ENCODE assay signal across 8 cellular contexts in the genomic region with DNA sequence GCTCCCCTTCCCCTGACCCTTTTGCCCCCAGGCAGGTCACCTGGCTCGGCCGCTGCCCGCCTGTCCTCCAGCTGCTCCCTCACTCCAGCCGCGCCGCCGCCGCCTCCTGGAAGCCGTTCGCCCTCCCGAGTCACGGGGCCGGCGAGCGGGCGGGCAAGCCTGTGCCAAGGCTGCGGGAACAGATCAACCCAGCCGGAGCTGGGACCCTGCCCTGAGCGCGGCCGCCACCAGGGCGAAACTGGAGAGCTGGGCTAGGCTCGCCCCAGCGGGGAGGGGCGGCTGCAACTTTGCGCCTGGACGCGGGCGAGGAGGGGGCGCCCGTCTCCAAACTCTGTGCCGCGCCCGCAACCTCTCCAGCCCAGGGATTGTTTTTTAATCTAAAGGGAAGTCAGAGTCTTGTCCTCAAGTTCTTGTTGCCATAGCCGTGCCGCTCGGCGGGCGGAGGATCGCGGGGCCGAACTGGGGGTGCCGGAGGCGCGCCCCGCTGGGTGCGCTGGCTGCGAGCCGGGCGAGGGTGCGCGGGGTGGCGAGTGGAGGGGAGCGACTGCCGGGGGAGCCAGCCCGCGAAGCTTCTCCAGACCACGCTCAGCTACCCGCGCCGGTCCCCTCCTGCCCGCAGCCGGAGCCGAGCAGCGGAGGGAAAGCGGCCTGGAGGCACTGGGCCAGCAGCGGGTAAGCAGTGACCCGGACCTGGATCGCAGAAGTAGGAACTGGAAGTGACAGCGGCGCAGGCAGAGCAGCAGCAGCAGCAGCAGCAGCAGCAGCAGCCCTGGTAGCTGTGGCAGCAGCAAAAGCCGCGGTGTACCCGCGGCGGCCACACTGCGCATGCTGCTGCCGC. TPM values are rescaled to one million over a fixed set of nuclear protein-coding genes. Genes with fewer than 3 reads are reported as not detected.
DNase-seq lines count a peak whose midpoint lies in the region; ATAC-seq and TF ChIP-seq lines count a peak whose summit lies in the region.

No MANE protein-coding gene starts in this region.

- H3K4me1 Mint-ChIP-seq in activated CD4-positive, alpha-beta T cell treated with anti-CD3 and anti-CD28 coated beads, Interleukin-2, amount 10 ng/mL, durations not matched to agents 7 days and 5 days, result peaks cover 76% of the 10 kb centered on the region
- H3K4me1 Mint-ChIP-seq in stimulated activated memory B cell treated with anti-CD40 and anti-IgM and Interleukin-4, amounts not matched to agents 10 μg/mL and 1 μg/mL and 100 μg/mL, for 72 hours, result peaks cover 24% of the 10 kb centered on the region

- H3K4me1 ChIP-seq in ectodermal cell (ENCODE audit: control insufficient read depth, insufficient read depth, low read length), result no peaks in the 10 kb centered on the region

- H3K36me3 ChIP-seq in ectodermal cell (ENCODE audit: control insufficient read depth, insufficient read depth, low read length), result no peaks in the 10 kb centered on the region

- H3K27ac ChIP-seq in ectodermal cell (ENCODE audit: insufficient read depth, low read depth, low read length, poor library complexity, severe bottlenecking), result no peak overlapping the region

- H3K9me3 ChIP-seq in ectodermal cell (ENCODE audit: control insufficient read depth, low read length), result no peaks in the 10 kb centered on the region

- H3K27me3 Mint-ChIP-seq in activated CD4-positive, alpha-beta T cell treated with anti-CD3 and anti-CD28 coated beads, Interleukin-2, amount 10 ng/mL, durations not matched to agents 7 days and 5 days, result no peaks in the 10 kb centered on the region
- H3K27me3 Mint-ChIP-seq in stimulated activated memory B cell treated with anti-CD40 and anti-IgM and Interleukin-4, amounts not matched to agents 10 μg/mL and 1 μg/mL and 100 μg/mL, for 72 hours, result no peaks in the 10 kb centered on the region

- H3K27ac Mint-ChIP-seq in activated CD4-positive, alpha-beta T cell treated with anti-CD3 and anti-CD28 coated beads, Interleukin-2, amount 10 ng/mL, durations not matched to agents 7 days and 5 days, result peak overlapping the region; percentile 85
- H3K27ac Mint-ChIP-seq in stimulated activated memory B cell treated with anti-CD40 and anti-IgM and Interleukin-4, amounts not matched to agents 10 μg/mL and 1 μg/mL and 100 μg/mL, for 72 hours, result peak overlapping the region; percentile 93

- peak; percentile 35 for TF ChIP-seq CTCF in AG04449 (IDR thresholded peaks at IDR 0.05; ENCODE audit: insufficient read depth, low read length, missing control alignments)

- POLR2A ChIA-PET in AG04449 (lab: Yijun Ruan, JAX), result interaction anchor here (1.0 to 1.9 kb wide), 2 partner anchors 41 to 113 kb away, joined by 3 to 7 read pairs; a partner anchor contains a TSS
- POLR2A ChIA-PET in activated CD4-positive, alpha-beta T cell treated with anti-CD3 and anti-CD28 coated beads, Interleukin-2, amount 10 ng/mL, durations not matched to agents 7 days and 5 days (lab: Charles Lee), result interaction anchor here (0.5 kb wide), 1 partner anchor 182 kb away, joined by 5 read pairs; no protein-coding TSS in a partner anchor

- peaks cover 17% of the 10 kb centered on the region for H3K27me3 ChIP-seq in ectodermal cell (ENCODE audit: control insufficient read depth, insufficient read depth, low read length, poor library complexity, severe bottlenecking)

- no peaks in the 10 kb centered on the region for H3K9me3 Mint-ChIP-seq in activated CD4-positive, alpha-beta T cell treated with anti-CD3 and anti-CD28 coated beads, Interleukin-2, amount 10 ng/mL, durations not matched to agents 7 days and 5 days
- H3K9me3 Mint-ChIP-seq in stimulated activated memory B cell treated with anti-CD40 and anti-IgM and Interleukin-4, amounts not matched to agents 10 μg/mL and 1 μg/mL and 100 μg/mL, for 72 hours, result no peaks in the 10 kb centered on the region

- peak overlapping the region; percentile 70 for H3K4me3 Mint-ChIP-seq in activated CD4-positive, alpha-beta T cell treated with anti-CD3 and anti-CD28 coated beads, Interleukin-2, amount 10 ng/mL, durations not matched to agents 7 days and 5 days
- peak overlapping the region; percentile 85 for H3K4me3 Mint-ChIP-seq in stimulated activated memory B cell treated with anti-CD40 and anti-IgM and Interleukin-4, amounts not matched to agents 10 μg/mL and 1 μg/mL and 100 μg/mL, for 72 hours

- CTCF ChIA-PET in AG04449 (lab: Yijun Ruan, JAX), result interaction anchor here (1.0 to 1.5 kb wide), 2 partner anchors 14 to 55 kb away, joined by 3 read pairs; no protein-coding TSS in a partner anchor
- CTCF ChIA-PET in activated CD4-positive, alpha-beta T cell treated with anti-CD3 and anti-CD28 coated beads, Interleukin-2, amount 10 ng/mL, durations not matched to agents 7 days and 5 days (lab: Charles Lee), result interaction anchor here (1.1 to 3.1 kb wide), 4 partner anchors 15 to 113 kb away, joined by 3 to 15 read pairs (median 5); a partner anchor contains a TSS

- H3K36me3 Mint-ChIP-seq in activated CD4-positive, alpha-beta T cell treated with anti-CD3 and anti-CD28 coated beads, Interleukin-2, amount 10 ng/mL, durations not matched to agents 7 days and 5 days (ENCODE audit: low read depth), result peaks cover 32% of the 10 kb centered on the region
- H3K36me3 Mint-ChIP-seq in stimulated activated memory B cell treated with anti-CD40 and anti-IgM and Interleukin-4, amounts not matched to agents 10 μg/mL and 1 μg/mL and 100 μg/mL, for 72 hours, result peaks cover 5% of the 10 kb centered on the region

- H3K4me3 ChIP-seq in AG04449 (ENCODE audit: low read depth, low read length), result peak overlapping the region; percentile 55
- peak overlapping the region; percentile 51 for H3K4me3 ChIP-seq in ectodermal cell (ENCODE audit: insufficient read depth, low read depth, low read length)

- DNase-seq in AG04449 (ENCODE audit: low read depth, low spot score), result no peak
- DNase-seq in NCI-H2107 treated with DMSO at 0.1 percent for 48 hours (lab: John Stamatoyannopoulos, UW; ENCODE audit: unreplicated experiment), result peak; percentile 63
- DNase-seq in activated CD4-positive, alpha-beta T cell treated with anti-CD3 and anti-CD28 coated beads, Interleukin-2, amount 10 ng/mL, durations not matched to agents 7 days and 5 days, result peak; percentile 55
- peak; percentile 38 for DNase-seq in medulla oblongata (ENCODE audit: extremely low spot score)

- 0 to 1% methylated on average over 78 of the region's 78 CpGs for WGBS in ectodermal cell, 2 experiments

- ATAC-seq in GM18517 (IDR thresholded peaks at IDR 0.05; ENCODE audit: unreplicated experiment) (peak; percentile 70), HG02885 (IDR thresholded peaks at IDR 0.05; ENCODE audit: poor library complexity, unreplicated experiment) (peak; percentile 70)
- ATAC-seq in stimulated activated memory B cell treated with anti-CD40 and anti-IgM and Interleukin-4, amounts not matched to agents 10 μg/mL and 1 μg/mL and 100 μg/mL, for 72 hours, result peak; percentile 94

RNA-seq across cellular contexts. Expression of a gene that starts 13.4 kb away (rescaled TPM):
- 100 to 1,000 TPM in 1 of 2 experiments, 10 to 100 TPM in 1; 97.2 to 122 TPM for total RNA-seq in activated CD4-positive, alpha-beta T cell treated with anti-CD3 and anti-CD28 coated beads, Interleukin-2, amount 10 ng/mL, durations not matched to agents 7 days and 5 days
- polyA plus RNA-seq in ectodermal cell (2013, experiment 1 of 4), result 3.8 TPM
- 3.7 TPM for polyA plus RNA-seq in ectodermal cell (2013, experiment 2 of 4)
- polyA plus RNA-seq in ectodermal cell (2013, experiment 3 of 4), result 3.1 TPM
- polyA plus RNA-seq in ectodermal cell (2013, experiment 4 of 4), result 3.7 TPM
